ENCODE assay signal across 11 cellular contexts in the genomic region with DNA sequence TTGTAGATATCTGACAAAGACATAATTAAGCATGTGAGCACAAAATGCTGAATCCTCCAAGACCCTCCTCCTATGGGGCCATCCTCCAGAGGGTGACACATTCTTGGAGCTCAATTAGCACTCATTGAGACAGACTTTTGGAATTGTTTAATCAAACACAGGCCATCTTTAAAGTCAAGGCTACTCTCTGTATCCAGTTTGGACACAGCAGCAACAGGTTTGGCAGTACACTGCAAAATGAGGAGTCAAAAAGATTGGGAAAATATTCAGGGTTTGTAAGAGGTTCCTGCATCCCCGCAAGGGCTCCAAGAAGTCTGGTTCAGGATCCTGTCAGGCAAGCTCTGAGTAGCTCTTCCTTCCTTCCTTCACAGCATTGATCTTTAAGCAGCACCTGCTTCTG. TPM values are rescaled to one million over a fixed set of nuclear protein-coding genes. Genes with fewer than 3 reads are reported as not detected.
A peak's percentile ranks its signal among the peaks of the same experiment; 100 is the strongest.
DNase-seq lines count a peak whose midpoint lies in the region; ATAC-seq and TF ChIP-seq lines count a peak whose summit lies in the region.
"Had no signal": no experiment of that assay in that cellular context is flagged by ENCODE, and none has a peak within 500 bp of the region (broad histone marks: within the 10 kb centered on the region; RNA-seq: fewer than 3 reads in every experiment).

No MANE protein-coding gene starts in this region.

- intact Hi-C loops in sciatic nerve (cut with DNase I): no loop called here

- H3K9me3 Mint-ChIP-seq in brain: peaks cover 0 to 3% (median 0%) of the 10 kb centered on the region in 5 experiments

- H3K9me3 ChIP-seq in AG04450 (ENCODE audit: control insufficient read depth, insufficient read depth, low read length) (no peaks in the 10 kb centered on the region; the same call in 1 of the 2 replicates), HUES6 (ENCODE audit: control insufficient read depth, insufficient read depth, low read depth, low read length) (no peaks in the 10 kb centered on the region), muscle layer of duodenum (ENCODE audit: control insufficient read depth in 1 of 2, low read length in 2 of 2) (no peaks in the 10 kb centered on the region)

- H3K9ac ChIP-seq in HUES6 (ENCODE audit: low read length): no peak overlapping the region

- H3K4me1 ChIP-seq in HUES6 (ENCODE audit: control insufficient read depth, insufficient read depth, low read length) (peaks cover 22% of the 10 kb centered on the region), muscle layer of duodenum (ENCODE audit: control insufficient read depth in 1 of 2, insufficient read depth in 2 of 2, low read length in 2 of 2) (peaks cover 6 to 42% of the 10 kb centered on the region in 2 donors)

- H3K4me3 ChIP-seq in AG04450 (ENCODE audit: low read depth, low read length): peak overlapping the region; percentile 96
- H3K4me3 ChIP-seq in HUES6 (ENCODE audit: low read depth, low read length): peak overlapping the region; percentile 99
- H3K4me3 ChIP-seq in muscle layer of duodenum (ENCODE audit: low read depth in 1 of 2, low read length in 2 of 2): peak overlapping the region; percentile 90 to 96

- H3K27me3 ChIP-seq in AG04450 (ENCODE audit: control insufficient read depth, insufficient read depth, low read length) (no peaks in the 10 kb centered on the region), HUES6 (ENCODE audit: control insufficient read depth, insufficient read depth, low read length) (no peaks in the 10 kb centered on the region), muscle layer of duodenum (ENCODE audit: low read depth, low read length) (no peaks in the 10 kb centered on the region)

- peaks cover 10% of the 10 kb centered on the region for H3K36me3 ChIP-seq in HUES6 (ENCODE audit: control insufficient read depth, insufficient read depth, low read length)
- H3K36me3 ChIP-seq in muscle layer of duodenum (ENCODE audit: control insufficient read depth in 1 of 2, insufficient read depth in 2 of 2, low read length in 2 of 2): peaks cover 6 to 12% of the 10 kb centered on the region in 2 donors

- H3K36me3 Mint-ChIP-seq in brain: peaks cover 24% of the 10 kb centered on the region

- H3K4me3 Mint-ChIP-seq in brain: peak overlapping the region; percentile 87 to 99 (median 96)

- TF ChIP-seq CTCF in AG04450 (IDR thresholded peaks at IDR 0.05; ENCODE audit: low read depth, low read length) (no peak), brain (conservative IDR thresholded peaks at IDR 0.05) (no peak), GM10266 (IDR thresholded peaks at IDR 0.05; ENCODE audit: control insufficient read depth, insufficient read depth, low read depth, missing control alignments) (no peak)

- ATAC-seq in HG02970 (IDR thresholded peaks at IDR 0.05; ENCODE audit: low FRiP score, unreplicated experiment): no peak
- ATAC-seq in GM21529 (IDR thresholded peaks at IDR 0.05; ENCODE audit: unreplicated experiment): no peak
- ATAC-seq in sciatic nerve: no peak

- POLR2A ChIA-PET in AG04450 (lab: Yijun Ruan, JAX): no interaction called here

- peak overlapping the region; percentile 94 to 100 (median 97) for H3K27ac Mint-ChIP-seq in brain

- H3K27me3 Mint-ChIP-seq in brain: peaks cover 8% of the 10 kb centered on the region

- DNase-seq in AG04450 (ENCODE audit: low read depth, low spot score): no peak
- no peak for DNase-seq in GM10266 (ENCODE audit: extremely low spot score)
- DNase-seq in sciatic nerve (ENCODE audit: low spot score): no peak
- DNase-seq: GOT3, left colon, NCI-H2029 had no signal

- H3K27ac ChIP-seq in AG04450 (ENCODE audit: low read depth, low read length) (no peak overlapping the region), HUES6 (ENCODE audit: low read depth, low read length) (no peak overlapping the region), muscle layer of duodenum (ENCODE audit: low read length) (peak overlapping the region; percentile 90)

- peaks cover 72% of the 10 kb centered on the region for H3K4me1 Mint-ChIP-seq in brain

- CTCF ChIA-PET in AG04450 (lab: Charles Lee): interaction anchor here (1.1 to 1.4 kb wide), 2 partner anchors 317 to 318 kb away, joined by 3 to 4 read pairs; no protein-coding TSS in a partner anchor

RNA-seq across cellular contexts. Expression of gene ITFG1, which starts 1.3 kb away (rescaled TPM):
- 103 and 125 TPM in 2 replicates for polyA plus RNA-seq in AG04450 (2011; rRNA removed)
- 22.1 and 37.6 TPM in 2 replicates for polyA minus RNA-seq in AG04450 (2011; rRNA and poly(A)+ RNA removed)
- polyA plus RNA-seq in brain (ENCODE audit: insufficient read depth, low read depth, low replicate concordance): 71.2 TPM
- 50.0 TPM for total RNA-seq in sciatic nerve

RNA-seq across cellular contexts. Expression of gene PHKB, which starts 1.5 kb away (rescaled TPM):
- polyA plus RNA-seq in AG04450 (2011; rRNA removed): 68.3 and 78.7 TPM in 2 replicates
- 84.1 and 115 TPM in 2 replicates for polyA minus RNA-seq in AG04450 (2011; rRNA and poly(A)+ RNA removed)
- 22.9 TPM for polyA plus RNA-seq in brain (ENCODE audit: insufficient read depth, low read depth, low replicate concordance)
- 94.2 TPM for total RNA-seq in sciatic nerve
